17 cellular contexts compared by ENCODE assay signal in genomic region chr11:19658344-19658743, GRCh38. TPM values are rescaled to one million over a fixed set of nuclear protein-coding genes. Genes with fewer than 3 reads are reported as not detected.
DNase-seq lines count a peak whose midpoint lies in the region; ATAC-seq and TF ChIP-seq lines count a peak whose summit lies in the region.
"Had no signal": no experiment of that assay in that cellular context is flagged by ENCODE, and none has a peak within 500 bp of the region (broad histone marks: within the 10 kb centered on the region; RNA-seq: fewer than 3 reads in every experiment).

No MANE protein-coding gene starts in this region.

- no peaks in the 10 kb centered on the region for H3K9me3 ChIP-seq in HCT116 (ENCODE audit: control insufficient read depth in 1 of 2, insufficient read depth in 1 of 2, low read depth in 1 of 2, low read length in 2 of 2)
- H3K9me3 ChIP-seq in PC-3 (ENCODE audit: low read length): no peaks in the 10 kb centered on the region
- no peaks in the 10 kb centered on the region for H3K9me3 ChIP-seq in sigmoid colon
- no peaks in the 10 kb centered on the region for H3K9me3 ChIP-seq in stomach
- H3K9me3 ChIP-seq: heart right ventricle, tibial artery had no signal

- H3K4me1 ChIP-seq in HCT116 (ENCODE audit: control insufficient read depth in 1 of 2, insufficient read depth in 2 of 2, low read length in 2 of 2) (peaks cover 18 to 29% of the 10 kb centered on the region in 2 experiments), PC-3 (ENCODE audit: insufficient read depth, low read length) (peaks cover 20% of the 10 kb centered on the region), sigmoid colon (peaks cover 0 to 23% (median 16%) of the 10 kb centered on the region in 4 donors), stomach (peaks cover 0 to 10% (median 5%) of the 10 kb centered on the region in 4 donors)

- POLR2A ChIA-PET in HCT116 (lab: Charles Lee): no interaction called here
- POLR2A ChIA-PET in PC-3 (lab: Charles Lee; ENCODE audit: unreplicated experiment): no interaction called here

- peak; percentile 7 to 44 (median 38); a peak in 5 of 6 replicates for TF ChIP-seq CTCF in HCT116 (IDR thresholded peaks at IDR 0.05 in 2 of 3, conservative IDR thresholded peaks at IDR 0.05 in 1 of 3; ENCODE audit: borderline replicate concordance in 1 of 3, insufficient read depth in 1 of 3, low read depth in 2 of 3, low read length in 2 of 3)
- TF ChIP-seq CTCF in PC-3 (conservative IDR thresholded peaks at IDR 0.05; ENCODE audit: low read depth, low read length): peak; percentile 47
- no peak for TF ChIP-seq CTCF in sigmoid colon (IDR thresholded peaks at IDR 0.05)
- TF ChIP-seq CTCF in stomach (IDR thresholded peaks at IDR 0.05): peak in 1 of 7 experiments; percentile 8

- ATAC-seq in HCT116 (0 out of 2 replicates have a peak, but pooled peaks have one; percentile 24), PC-3 (no peak), HG03460 (IDR thresholded peaks at IDR 0.05; ENCODE audit: unreplicated experiment) (no peak)
- ATAC-seq: activated CD8-positive, alpha-beta T cell treated with anti-CD3 and anti-CD28 coated beads for 36 hours; heart right ventricle had no signal

- H3K4me2 ChIP-seq in HCT116 (ENCODE audit: low read length): no peak overlapping the region
- H3K4me2 ChIP-seq in PC-3 (ENCODE audit: low read length): no peak overlapping the region

- BruUV-seq in HCT116 (replicated peaks; lab: Mats Ljungman, UMichigan) (no TSS peak), PC-3 (replicated peaks; lab: Mats Ljungman, UMichigan) (no TSS peak)

- no peak overlapping the region for H3K27ac ChIP-seq in HCT116 (ENCODE audit: low read depth, low read length)
- H3K27ac ChIP-seq in PC-3 (ENCODE audit: low read length): no peak overlapping the region
- peak overlapping the region in 3 of 4 donors; percentile 71 to 81 (median 80) for H3K27ac ChIP-seq in sigmoid colon
- H3K27ac ChIP-seq in stomach: no peak overlapping the region
- H3K27ac ChIP-seq: coronary artery, heart right ventricle had no signal

- H3K79me2 ChIP-seq in HCT116 (ENCODE audit: insufficient read depth, low read length) (no peaks in the 10 kb centered on the region), PC-3 (ENCODE audit: low read length) (no peaks in the 10 kb centered on the region)

- DNase-seq in HCT116 (ENCODE audit: low read depth, low spot score) (no peak), PC-3 (peak; percentile 4), dermis blood vessel endothelial cell (peak; percentile 44), sigmoid colon (no peak), hypothalamus (lab: John Stamatoyannopoulos, UW) (no peak), occipital lobe (lab: John Stamatoyannopoulos, UW) (no peak), stomach (no peak)
- DNase-seq: activated CD8-positive, alpha-beta T cell treated with anti-CD3 and anti-CD28 coated beads for 36 hours; CD4-positive, CD25-positive, alpha-beta regulatory T cell; heart right ventricle; kidney; NCI-H1105 treated with DMSO at 0.1 percent for 48 hours; stimulated activated CD4-positive, alpha-beta T cell treated with anti-CD3 and anti-CD28 coated beads, Interleukin-4, amount 100 ng/mL, for 1 hour; stimulated activated CD8-positive, alpha-beta memory T cell treated with anti-CD3 and anti-CD28 coated beads, Interleukin-4, amount 100 ng/mL, for 48 hours; tibial artery had no signal

- H2AFZ ChIP-seq in HCT116 (ENCODE audit: low read depth, low read length, poor library complexity, severe bottlenecking) (no peak overlapping the region), PC-3 (ENCODE audit: low read length) (no peak overlapping the region)

- no peaks in the 10 kb centered on the region; the same call in 1 of the 2 replicates for H3K9me2 ChIP-seq in HCT116 (ENCODE audit: insufficient read depth)
- no peaks in the 10 kb centered on the region for H3K9me2 ChIP-seq in PC-3 (replicated peaks; ENCODE audit: low read length)

- intact Hi-C loops in HCT116 (cut with micrococcal nuclease) (loop anchor here (2.0 kb wide), 1 partner anchor 94 kb away; no protein-coding TSS in a partner anchor), PC-3 (cut with micrococcal nuclease) (no loop called here), sigmoid colon (cut with DNase I) (no loop called here), stomach (cut with DNase I; ENCODE audit: low total_unique reads) (no loop called here)

- RAD21 ChIA-PET in HCT116 (lab: Charles Lee; ENCODE audit: low non-redundant PET in 1 of 2, low total read pairs in 2 of 2, uncharacterized antibody in 2 of 2, unreplicated experiment in 2 of 2): no interaction called here

- H3K9ac ChIP-seq in HCT116 (ENCODE audit: low read length) (no peak overlapping the region), PC-3 (ENCODE audit: low read length) (no peak overlapping the region)

- no peaks in the 10 kb centered on the region for H3F3A ChIP-seq in PC-3 (ENCODE audit: low read length, unreplicated experiment)

- TF ChIP-seq EP300 in sigmoid colon (IDR thresholded peaks at IDR 0.05): no peak
- no peak for TF ChIP-seq EP300 in stomach (IDR thresholded peaks at IDR 0.05)

- peak; percentile 26; the same call in 1 of the 2 replicates for TF ChIP-seq RAD21 in HCT116 (IDR thresholded peaks at IDR 0.05; ENCODE audit: low read depth)

- H3K4me3 ChIP-seq in HCT116 (replicated peaks in 1 of 2; ENCODE audit: low read depth in 1 of 2, low read length in 2 of 2) (no peak overlapping the region), PC-3 (ENCODE audit: low read length) (no peak overlapping the region), sigmoid colon (no peak overlapping the region), stomach (no peak overlapping the region)
- H3K4me3 ChIP-seq: coronary artery, heart right ventricle, tibial artery had no signal

- CTCF ChIA-PET in HCT116 (lab: Charles Lee): interaction anchor here (0.6 to 2.3 kb wide), 5 partner anchors 10 to 587 kb away, joined by 3 to 6 read pairs (median 4); no protein-coding TSS in a partner anchor
- CTCF ChIA-PET in PC-3 (lab: Charles Lee): interaction anchor here (0.6 kb wide), 1 partner anchor 102 kb away, joined by 3 read pairs; no protein-coding TSS in a partner anchor

- 24 to 64% methylated on average over 2 of the region's 2 CpGs for WGBS in sigmoid colon, 2 donors
- WGBS in stomach, 5 donors: 28 to 57% (median 32%) methylated on average over 2 of the region's 2 CpGs

- no peak for TF ChIP-seq POLR2A in HCT116 (IDR thresholded peaks at IDR 0.05; ENCODE audit: borderline replicate concordance, extremely low read depth, insufficient read depth, insufficient read length)
- no peak for TF ChIP-seq POLR2A in sigmoid colon (IDR thresholded peaks at IDR 0.05)
- no peak for TF ChIP-seq POLR2A in stomach (IDR thresholded peaks at IDR 0.05)

- H3K36me3 ChIP-seq in HCT116 (ENCODE audit: control insufficient read depth in 1 of 2, insufficient read depth in 2 of 2, low read length in 2 of 2) (no peaks in the 10 kb centered on the region), PC-3 (ENCODE audit: low read depth, low read length) (no peaks in the 10 kb centered on the region), sigmoid colon (no peaks in the 10 kb centered on the region), stomach (no peaks in the 10 kb centered on the region)
- H3K36me3 ChIP-seq: heart right ventricle, tibial artery had no signal

- H4K20me1 ChIP-seq in HCT116 (ENCODE audit: insufficient read depth) (no peaks in the 10 kb centered on the region), PC-3 (ENCODE audit: low read length) (no peaks in the 10 kb centered on the region)

- no peaks in the 10 kb centered on the region for H3K27me3 ChIP-seq in HCT116 (ENCODE audit: insufficient read depth, low read length)
- H3K27me3 ChIP-seq in PC-3 (ENCODE audit: low read length): no peaks in the 10 kb centered on the region
- no peaks in the 10 kb centered on the region for H3K27me3 ChIP-seq in sigmoid colon
- H3K27me3 ChIP-seq in stomach: no peaks in the 10 kb centered on the region
- H3K27me3 ChIP-seq: heart right ventricle, tibial artery had no signal

TF ChIP-seq in HCT116, 20 proteins besides CTCF, POLR2A, EP300 and RAD21:
- TF ChIP-seq SP1 (IDR thresholded peaks at IDR 0.05; ENCODE audit: low read depth) (no peak), ZBTB33 (IDR thresholded peaks at IDR 0.05; ENCODE audit: extremely low read depth, insufficient replicate concordance, low read length) (no peak), TCF7L2 (IDR thresholded peaks at IDR 0.05; ENCODE audit: borderline replicate concordance, extremely low read depth, insufficient read depth, insufficient read length) (no peak), FOSL1 (IDR thresholded peaks at IDR 0.05; ENCODE audit: low read depth) (no peak), EZH2phosphoT487 (IDR thresholded peaks at IDR 0.05; ENCODE audit: borderline replicate concordance) (no peak), SRF (IDR thresholded peaks at IDR 0.05; ENCODE audit: low read depth) (no peak), YY1 (IDR thresholded peaks at IDR 0.05; ENCODE audit: extremely low read depth, insufficient replicate concordance, low read depth, low read length) (no peak), MAX (IDR thresholded peaks at IDR 0.05) (no peak)

RNA-seq across cellular contexts. Expression of gene NAV2, which starts 54.3 kb away (rescaled TPM):
- total RNA-seq in HCT116 (2021; ENCODE audit: unreplicated experiment) (2.1 TPM), PC-3 (2014; rRNA removed) (10.4 and 14.9 TPM in 2 replicates), dermis blood vessel endothelial cell (6.8 and 10.0 TPM in 2 replicates), sigmoid colon (10 to 100 TPM; 22.1 to 62.6 (median 38.2) TPM), occipital lobe (17.6 TPM), stomach (10 to 100 TPM in 4 of 5 donors, 1 to 10 TPM in 1; 4.9 to 92.4 (median 19.3) TPM)
- 1.2 and 1.3 TPM in 2 replicates for polyA plus RNA-seq in HCT116 (2012)
- polyA plus RNA-seq in sigmoid colon (1 to 10 TPM; 1.2 to 9.6 (median 2.3) TPM), stomach (1 to 10 TPM; 1.8 to 3.4 (median 3.1) TPM)

Comparison
In these comparisons a context has a peak if more than half of its experiments do, and no peak if none do; other contexts are left out.
1. DNase-seq: peak in PC-3 (single experiment) and dermis blood vessel endothelial cell (single experiment); none in HCT116 (single experiment), sigmoid colon (single experiment), hypothalamus (0 of 51), occipital lobe (single experiment) and stomach (single experiment).
2. H3K27ac ChIP-seq: peak in sigmoid colon (3 of 4); none in HCT116 (single experiment), PC-3 (single experiment) and stomach (0 of 5).
3. CTCF ChIP-seq: peak in HCT116 (3 of 3) and PC-3 (single experiment); none in sigmoid colon (0 of 4).